In genomic region chr16:48385272-48385953, GRCh38 we compare ENCODE assay signal across 8 cellular contexts. TPM values are rescaled to one million over a fixed set of nuclear protein-coding genes. Genes with fewer than 3 reads are reported as not detected.
A peak's percentile ranks its signal among the peaks of the same experiment; 100 is the strongest.
DNase-seq lines count a peak whose midpoint lies in the region; ATAC-seq and TF ChIP-seq lines count a peak whose summit lies in the region.

SIAH1 (minus strand) TSS chr16:48385413; CDS start chr16:48362428, 22,985 bp downstream.

- peak in 1 of 2 donors; percentile 3 for TF ChIP-seq RAD21 in liver (IDR thresholded peaks at IDR 0.05)

- H3K27me3 ChIP-seq in AG04450 (ENCODE audit: control insufficient read depth, insufficient read depth, low read length) (no peaks in the 10 kb centered on the region), liver (ENCODE audit: control insufficient read depth in 4 of 4, insufficient read depth in 4 of 4, low read length in 3 of 4) (no peaks in the 10 kb centered on the region)

- H3K36me3 Mint-ChIP-seq in dendritic cell treated with granulocyte-macrophage colony-stimulating factor and Interleukin-4, amounts not matched to agents 40 ng/mL and 50 ng/mL, for 4 days (ENCODE audit: low read depth): peaks cover 23% of the 10 kb centered on the region

- intact Hi-C loops in dendritic cell treated with granulocyte-macrophage colony-stimulating factor and Interleukin-4, amounts not matched to agents 40 ng/mL and 50 ng/mL, for 4 days (cut with micrococcal nuclease): loop anchor here (2.0 kb wide), 1 partner anchor 151 kb away; no protein-coding TSS in a partner anchor

- POLR2A ChIA-PET in AG04450 (lab: Yijun Ruan, JAX): interaction anchor here (0.6 to 1.4 kb wide), 6 partner anchors 9 to 1879 kb away, joined by 3 to 12 read pairs (median 4); no protein-coding TSS in a partner anchor

- H3K9me3 Mint-ChIP-seq in dendritic cell treated with granulocyte-macrophage colony-stimulating factor and Interleukin-4, amounts not matched to agents 40 ng/mL and 50 ng/mL, for 4 days: no peaks in the 10 kb centered on the region

- H3K4me3 Mint-ChIP-seq in dendritic cell treated with granulocyte-macrophage colony-stimulating factor and Interleukin-4, amounts not matched to agents 40 ng/mL and 50 ng/mL, for 4 days: peak within 1 kb of the TSS; percentile 97

- H3K4me1 Mint-ChIP-seq in dendritic cell treated with granulocyte-macrophage colony-stimulating factor and Interleukin-4, amounts not matched to agents 40 ng/mL and 50 ng/mL, for 4 days (ENCODE audit: low read depth): peaks cover 55% of the 10 kb centered on the region

- H3K27me3 Mint-ChIP-seq in dendritic cell treated with granulocyte-macrophage colony-stimulating factor and Interleukin-4, amounts not matched to agents 40 ng/mL and 50 ng/mL, for 4 days: no peaks in the 10 kb centered on the region

- peaks cover 8 to 26% (median 15%) of the 10 kb centered on the region in 4 donors for H3K4me1 ChIP-seq in liver (ENCODE audit: control insufficient read depth in 4 of 4, insufficient read depth in 4 of 4, low read length in 3 of 4)

- H3K27ac Mint-ChIP-seq in dendritic cell treated with granulocyte-macrophage colony-stimulating factor and Interleukin-4, amounts not matched to agents 40 ng/mL and 50 ng/mL, for 4 days: peak within 1 kb of the TSS; percentile 100

- no peak for TF ChIP-seq CTCF in AG04450 (IDR thresholded peaks at IDR 0.05; ENCODE audit: low read depth, low read length)
- TF ChIP-seq CTCF in liver (IDR thresholded peaks at IDR 0.05; ENCODE audit: low read depth, low read length, missing input control): no peak

- peak within 1 kb of the TSS; percentile 92 to 95 for H3K9ac ChIP-seq in liver (ENCODE audit: low read depth in 1 of 2, low read length in 2 of 2)

- DNase-seq in AG04450 (ENCODE audit: low read depth, low spot score) (no peak), NCI-H526 treated with DMSO at 0.1 percent for 48 hours (lab: John Stamatoyannopoulos, UW) (peak; percentile 18)
- peak; percentile 84 for DNase-seq in activated CD4-positive, alpha-beta T cell treated with anti-CD3 and anti-CD28 coated beads, Interleukin-2, amount 50 U/mL, for 1 hour
- DNase-seq in stimulated activated CD4-positive, alpha-beta T cell treated with anti-CD3 and anti-CD28 coated beads, Interleukin-4, amount 100 ng/mL, for 1 hour: peak; percentile 90

- ATAC-seq in GM18867 (IDR thresholded peaks at IDR 0.05; ENCODE audit: unreplicated experiment) (peak; percentile 68), HG03097 (IDR thresholded peaks at IDR 0.05; ENCODE audit: low FRiP score, unreplicated experiment) (peak; percentile 59)

- H3K9me3 ChIP-seq in AG04450 (ENCODE audit: control insufficient read depth, insufficient read depth, low read length): no peaks in the 10 kb centered on the region
- no peaks in the 10 kb centered on the region for H3K9me3 ChIP-seq in liver (ENCODE audit: control insufficient read depth in 4 of 4, low read length in 3 of 4)

- under 1% methylated on average over 96 of the region's 96 CpGs for WGBS in liver

- CTCF ChIA-PET in AG04450 (lab: Charles Lee): interaction anchor here (0.6 to 1.2 kb wide), 4 partner anchors 25 to 1584 kb away, joined by 3 to 6 read pairs (median 5); no protein-coding TSS in a partner anchor

- H3K27ac ChIP-seq in AG04450 (ENCODE audit: low read depth, low read length) (peak within 1 kb of the TSS; percentile 87), liver (ENCODE audit: low read depth in 1 of 2, low read length in 2 of 2) (peak within 1 kb of the TSS; percentile 98)

- H3K4me3 ChIP-seq in AG04450 (ENCODE audit: low read depth, low read length): peak within 1 kb of the TSS; percentile 82
- peak within 1 kb of the TSS; percentile 83 to 98 (median 91) for H3K4me3 ChIP-seq in liver (ENCODE audit: low read depth in 1 of 3, low read length in 3 of 3)

- H3K36me3 ChIP-seq in liver (ENCODE audit: control insufficient read depth in 4 of 4, insufficient read depth in 3 of 4, low read depth in 1 of 4, low read length in 3 of 4): no peaks in the 10 kb centered on the region

TF ChIP-seq in liver, 16 proteins besides CTCF, POLR2A, EP300 and RAD21:
- TF ChIP-seq MAX (IDR thresholded peaks at IDR 0.05) (no peak), YY1 (IDR thresholded peaks at IDR 0.05) (peak; percentile 43)

RNA-seq across cellular contexts. Expression of gene SIAH1, which starts in this region (rescaled TPM):
- 19.9 and 21.6 TPM in 2 replicates for polyA plus RNA-seq in AG04450 (2011; rRNA removed)
- polyA minus RNA-seq in AG04450 (2011; rRNA and poly(A)+ RNA removed): 21.8 and 27.1 TPM in 2 replicates
- 10 to 100 TPM; 15.7 to 15.8 TPM for total RNA-seq in liver
- polyA plus RNA-seq in liver: 10 to 100 TPM in 1 of 2 donors, 1 to 10 TPM in 1; 6.7 to 17.3 TPM
